ENCODE assay signal across 16 cellular contexts in the genomic region with DNA sequence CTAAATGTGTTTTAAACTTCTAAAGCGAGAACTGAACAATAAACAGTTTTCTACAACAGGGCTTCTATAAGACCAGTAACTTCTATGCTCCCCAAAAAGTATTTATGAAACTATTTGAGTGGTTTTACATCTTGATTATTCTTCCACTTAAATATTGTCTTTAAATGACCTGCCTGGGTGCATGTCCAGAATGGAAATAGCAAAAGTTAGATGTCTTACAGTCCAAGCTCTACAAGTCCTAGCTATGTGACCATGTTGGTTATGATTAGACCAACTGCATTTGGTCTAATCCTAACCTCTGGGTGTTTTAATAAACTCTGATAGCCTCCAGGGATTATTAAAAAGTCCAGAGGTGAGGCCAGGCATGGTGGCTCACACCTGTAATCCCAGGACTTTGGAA.
DNase-seq lines count a peak whose midpoint lies in the region; ATAC-seq and TF ChIP-seq lines count a peak whose summit lies in the region.
"Had no signal": no experiment of that assay in that cellular context is flagged by ENCODE, and none has a peak within 500 bp of the region (broad histone marks: within the 10 kb centered on the region; RNA-seq: fewer than 3 reads in every experiment).

No MANE protein-coding gene starts in this region.

- H3K27me3 Mint-ChIP-seq in natural killer cell treated with Interleukin-12 subunit alpha and Interleukin-12 subunit beta and Interleukin-15 and Interleukin-18, amount 100 ng/mL, for 72 hours, result peaks cover 0 to 18% of the 10 kb centered on the region in 2 donors
- H3K27me3 Mint-ChIP-seq in natural killer cell (ENCODE audit: low read depth in 2 of 2), result peaks cover 0 to 19% of the 10 kb centered on the region in 2 donors
- H3K27me3 Mint-ChIP-seq: CD4-positive, CD25-positive, alpha-beta regulatory T cell; stimulated activated naive CD8-positive, alpha-beta T cell treated with anti-CD3 and anti-CD28 coated beads, Interleukin-15, Interleukin-2, amounts not matched to agents 100 ng/mL and 50 ng/mL, for 24 hours had no signal

- peaks cover 26% of the 10 kb centered on the region for H3K36me3 Mint-ChIP-seq in natural killer cell treated with Interleukin-12 subunit alpha and Interleukin-12 subunit beta and Interleukin-15 and Interleukin-18, amount 100 ng/mL, for 72 hours
- no peaks in the 10 kb centered on the region for H3K36me3 Mint-ChIP-seq in natural killer cell
- H3K36me3 Mint-ChIP-seq: CD4-positive, CD25-positive, alpha-beta regulatory T cell had no signal

- DNase-seq in natural killer cell treated with Interleukin-12 subunit alpha and Interleukin-12 subunit beta and Interleukin-15 and Interleukin-18, amount 100 ng/mL, for 72 hours (ENCODE audit: low spot score), result no peak
- DNase-seq in natural killer cell (no peak), mammary epithelial cell (no peak), myocyte (ENCODE audit: low read depth) (peak; percentile 48), HuH-7 (ENCODE audit: low spot score) (no peak)
- DNase-seq in stimulated activated CD4-positive, alpha-beta T cell treated with anti-CD3 and anti-CD28 coated beads, Interleukin-4, amount 100 ng/mL, for 4 hours, result no peak
- DNase-seq in stimulated activated naive CD4-positive, alpha-beta T cell (lab: John Stamatoyannopoulos, UW), result no peak
- DNase-seq: CD4-positive, CD25-positive, alpha-beta regulatory T cell; DMS79; NCI-H1417; NCI-H2171 treated with DMSO at 0.1 percent for 48 hours; NCI-H774; posterior cingulate gyrus had no signal

- WGBS in mammary epithelial cell (ENCODE audit: low coverage, missing lambda C conversion rate), result 10% methylated on average over 1 of the region's 1 CpG

- peak overlapping the region; percentile 34 for H3K4me2 ChIP-seq in mammary epithelial cell (ENCODE audit: insufficient read depth, low read depth, low read length)

- peak in 1 of 2 donors; percentile 15 for ATAC-seq in natural killer cell treated with Interleukin-12 subunit alpha and Interleukin-12 subunit beta and Interleukin-15 and Interleukin-18, amount 100 ng/mL, for 72 hours
- no peak for ATAC-seq in natural killer cell
- ATAC-seq in GM21526 (IDR thresholded peaks at IDR 0.05; ENCODE audit: low FRiP score, unreplicated experiment), result no peak

- H3K4me1 ChIP-seq in mammary epithelial cell (ENCODE audit: insufficient read depth, low read length), result peaks cover 30% of the 10 kb centered on the region

- H3K4me1 Mint-ChIP-seq in natural killer cell treated with Interleukin-12 subunit alpha and Interleukin-12 subunit beta and Interleukin-15 and Interleukin-18, amount 100 ng/mL, for 72 hours (ENCODE audit: low read depth in 2 of 2), result peaks cover 22 to 28% of the 10 kb centered on the region in 2 donors
- peaks cover 0 to 14% of the 10 kb centered on the region in 2 donors for H3K4me1 Mint-ChIP-seq in natural killer cell
- H3K4me1 Mint-ChIP-seq: CD4-positive, CD25-positive, alpha-beta regulatory T cell had no signal

- H3K4me3 ChIP-seq in mammary epithelial cell (replicated peaks in 1 of 3; ENCODE audit: insufficient read depth in 1 of 3, low read depth in 2 of 3, low read length in 3 of 3), result no peak overlapping the region

- no peaks in the 10 kb centered on the region for H3K9me3 ChIP-seq in mammary epithelial cell (replicated peaks; ENCODE audit: insufficient read depth, low read length)

- no peaks in the 10 kb centered on the region for H3K9me3 Mint-ChIP-seq in natural killer cell treated with Interleukin-12 subunit alpha and Interleukin-12 subunit beta and Interleukin-15 and Interleukin-18, amount 100 ng/mL, for 72 hours
- H3K9me3 Mint-ChIP-seq in natural killer cell, result peaks cover 0 to 2% of the 10 kb centered on the region in 2 donors
- H3K9me3 Mint-ChIP-seq: stimulated activated naive CD8-positive, alpha-beta T cell treated with anti-CD3 and anti-CD28 coated beads, Interleukin-15, Interleukin-2, amounts not matched to agents 100 ng/mL and 50 ng/mL, for 24 hours had no signal

- TF ChIP-seq CTCF in natural killer cell (IDR thresholded peaks at IDR 0.05), result no peak
- TF ChIP-seq CTCF in mammary epithelial cell (conservative IDR thresholded peaks at IDR 0.05 in 1 of 2, IDR thresholded peaks at IDR 0.05 in 1 of 2; ENCODE audit: extremely low read depth in 1 of 2, insufficient read depth in 1 of 2, low read depth in 1 of 2, low read length in 2 of 2), result no peak

- H3K4me3 Mint-ChIP-seq in natural killer cell treated with Interleukin-12 subunit alpha and Interleukin-12 subunit beta and Interleukin-15 and Interleukin-18, amount 100 ng/mL, for 72 hours, result peak overlapping the region; percentile 31
- no peak overlapping the region for H3K4me3 Mint-ChIP-seq in natural killer cell
- H3K4me3 Mint-ChIP-seq: CD4-positive, CD25-positive, alpha-beta regulatory T cell; dendritic cell treated with granulocyte-macrophage colony-stimulating factor and Interleukin-4, amounts not matched to agents 40 ng/mL and 50 ng/mL, for 4 days; stimulated activated naive CD8-positive, alpha-beta T cell treated with anti-CD3 and anti-CD28 coated beads, Interleukin-15, Interleukin-2, amounts not matched to agents 100 ng/mL and 50 ng/mL, for 24 hours had no signal

- peak overlapping the region; percentile 67 for H3K9ac ChIP-seq in mammary epithelial cell (ENCODE audit: insufficient read depth, low read length)

- CTCF ChIA-PET in mammary epithelial cell (lab: Charles Lee; ENCODE audit: low non-redundant PET), result no interaction called here

- H3K27ac Mint-ChIP-seq in natural killer cell treated with Interleukin-12 subunit alpha and Interleukin-12 subunit beta and Interleukin-15 and Interleukin-18, amount 100 ng/mL, for 72 hours, result peak overlapping the region; percentile 68 to 83
- no peak overlapping the region for H3K27ac Mint-ChIP-seq in natural killer cell
- H3K27ac Mint-ChIP-seq: CD4-positive, CD25-positive, alpha-beta regulatory T cell; dendritic cell treated with granulocyte-macrophage colony-stimulating factor and Interleukin-4, amounts not matched to agents 40 ng/mL and 50 ng/mL, for 4 days had no signal

- no peaks in the 10 kb centered on the region for H3K36me3 ChIP-seq in mammary epithelial cell (ENCODE audit: insufficient read depth, low read length)

- no peaks in the 10 kb centered on the region for H3K79me2 ChIP-seq in mammary epithelial cell (ENCODE audit: insufficient read depth, low read length)

- no peaks in the 10 kb centered on the region for H4K20me1 ChIP-seq in mammary epithelial cell (ENCODE audit: insufficient read depth, low read length)

- in situ Hi-C loops in mammary epithelial cell (cut with MboI; ENCODE audit: low sequenced_read_pairs in 2 of 2), result no loop called here

- intact Hi-C loops in natural killer cell (cut with micrococcal nuclease), result loop anchor here (10.0 kb wide), 1 partner anchor 86 kb away; no protein-coding TSS in a partner anchor
- intact Hi-C loops in mammary epithelial cell (cut with micrococcal nuclease), result loop anchor here (1.0 to 5.0 kb wide), 6 partner anchors 29 to 452 kb away; a partner anchor contains a TSS

- peak overlapping the region; percentile 95 for H3K27ac ChIP-seq in mammary epithelial cell (ENCODE audit: insufficient read depth, low read depth, low read length)

- BruUV-seq in mammary epithelial cell (replicated peaks; lab: Mats Ljungman, UMichigan), result TSS peak; percentile 98

- peak overlapping the region; percentile 29 for H2AFZ ChIP-seq in mammary epithelial cell (ENCODE audit: low read depth, low read length)

- dilution Hi-C loops in mammary epithelial cell (cut with HindIII; ENCODE audit: low sequenced_read_pairs), result no loop called here

- no peaks in the 10 kb centered on the region for H3K27me3 ChIP-seq in mammary epithelial cell (ENCODE audit: insufficient read depth, low read length)

Comparison
In these comparisons a context has a peak if more than half of its experiments do, and no peak if none do; other contexts are left out.
1. H3K27ac Mint-ChIP-seq: peak in natural killer cell treated with Interleukin-12 subunit alpha and Interleukin-12 subunit beta and Interleukin-15 and Interleukin-18, amount 100 ng/mL, for 72 hours (2 of 2); none in natural killer cell (0 of 2).